In genomic region chr18:75273817-75274216, GRCh38 we compare ENCODE assay signal across 2 cellular contexts.
TF ChIP-seq lines count a peak whose summit lies in the region.

No MANE protein-coding gene starts in this region.

TF ChIP-seq in IMR-90, 13 proteins besides CTCF, POLR2A, EP300 and RAD21 (continued from another document):
- TF ChIP-seq ELK1 (IDR thresholded peaks at IDR 0.05; ENCODE audit: borderline replicate concordance, low read depth, low read length) (no peak), NFE2L2 (IDR thresholded peaks at IDR 0.05; ENCODE audit: low read depth, low read length) (no peak), RCOR1 (IDR thresholded peaks at IDR 0.05; ENCODE audit: insufficient replicate concordance, low read length) (no peak), CEBPB (IDR thresholded peaks at IDR 0.05; ENCODE audit: low read depth, low read length) (no peak), MXI1 (IDR thresholded peaks at IDR 0.05; ENCODE audit: borderline replicate concordance, low read depth, low read length) (no peak), USF2 (IDR thresholded peaks at IDR 0.05; ENCODE audit: low read depth, low read length) (no peak), RFX5 (IDR thresholded peaks at IDR 0.05; ENCODE audit: low read depth, low read length) (no peak)

TF ChIP-seq in WTC11, 78 proteins besides CTCF, POLR2A, EP300 and RAD21 (continued from another document):
- TF ChIP-seq ERG (CRISPR knock-in tag; IDR thresholded peaks at IDR 0.05), result no peak
- no peak for TF ChIP-seq USF2 (CRISPR knock-in tag; IDR thresholded peaks at IDR 0.05)
- no peak for TF ChIP-seq ZNF396 (CRISPR knock-in tag; IDR thresholded peaks at IDR 0.05; ENCODE audit: borderline replicate concordance)
- TF ChIP-seq ZBTB43 (CRISPR knock-in tag; IDR thresholded peaks at IDR 0.05), result peak; percentile 91
